ENCODE assay signal across 8 cellular contexts in genomic region chr15:78000089-78000926, GRCh38.
A peak's percentile ranks its signal among the peaks of the same experiment; 100 is the strongest.
DNase-seq lines count a peak whose midpoint lies in the region; ATAC-seq, FAIRE-seq and TF ChIP-seq lines count a peak whose summit lies in the region.

No MANE protein-coding gene starts in this region.

- 32% methylated on average over 24 of the region's 24 CpGs for WGBS in A549 (ENCODE audit: missing lambda C conversion rate)

- FAIRE-seq in A549 (lab: Jason Lieb, UNC), result peak; percentile 92

- H3K4me3 Mint-ChIP-seq in mesothelial cell of epicardium, result no peak overlapping the region

- TF ChIP-seq POLR2A in A549 (IDR thresholded peaks at IDR 0.05; ENCODE audit: low read length) (no peak), GM18505 (IDR thresholded peaks at IDR 0.05; ENCODE audit: borderline replicate concordance, extremely low read depth, insufficient read depth, insufficient read length) (no peak)

- no peaks in the 10 kb centered on the region for H3K27me3 Mint-ChIP-seq in mesothelial cell of epicardium (ENCODE audit: low read depth)

- peak; percentile 98 to 99 for TF ChIP-seq RAD21 in A549 (conservative IDR thresholded peaks at IDR 0.05 in 1 of 2, IDR thresholded peaks at IDR 0.05 in 1 of 2)

- H3K4me3 ChIP-seq in A549 (no peak overlapping the region), dorsolateral prefrontal cortex (no peak overlapping the region)

- TF ChIP-seq EP300 in A549 (IDR thresholded peaks at IDR 0.05), result no peak

- CTCF ChIA-PET in A549 (lab: Yijun Ruan, JAX), result interaction anchor here (0.7 to 9.1 kb wide), 49 partner anchors 8 to 313 kb away, joined by 3 to 265 read pairs (median 4); partner anchors contain the start of genes CIB2, SH2D7 and TBC1D2B

- peaks cover 6% of the 10 kb centered on the region for H3K4me1 ChIP-seq in A549

- H3K4me1 Mint-ChIP-seq in mesothelial cell of epicardium, result peaks cover 5% of the 10 kb centered on the region

- H3K27ac ChIP-seq in A549 (no peak overlapping the region), dorsolateral prefrontal cortex (no peak overlapping the region)

- peak; percentile 86 to 92 for DNase-seq in A549 (ENCODE audit: low read depth in 1 of 2, low spot score in 1 of 2)
- peak; percentile 34 for DNase-seq in MV-4-11 (lab: John Stamatoyannopoulos, UW)
- DNase-seq in activated CD4-positive, alpha-beta T cell treated with anti-CD3 and anti-CD28 coated beads for 48 hours, result peak; percentile 90
- DNase-seq in dorsolateral prefrontal cortex, result peak in 3 of 10 donors; percentile 32 to 46 (median 43)
- DNase-seq in mesothelial cell of epicardium (ENCODE audit: low spot score in 2 of 2, unreplicated experiment in 2 of 2), result peak; percentile 61 to 79
- DNase-seq in stimulated activated CD8-positive, alpha-beta memory T cell treated with anti-CD3 and anti-CD28 coated beads, Interleukin-7, amount 100 ng/mL, for 1 hour (ENCODE audit: low read depth in 2 of 2), result peak; percentile 42 to 53

- peaks cover 7% of the 10 kb centered on the region for H3K36me3 Mint-ChIP-seq in mesothelial cell of epicardium

- no peaks in the 10 kb centered on the region for H3K9me3 ChIP-seq in A549

- peak overlapping the region; percentile 18 for H3K27ac Mint-ChIP-seq in mesothelial cell of epicardium

- POLR2A ChIA-PET in A549 (lab: Yijun Ruan, JAX), result no interaction called here

- ATAC-seq in A549 (peak; percentile 88 to 98), GM18505 (IDR thresholded peaks at IDR 0.05; ENCODE audit: unreplicated experiment) (peak; percentile 66), HG02610 (IDR thresholded peaks at IDR 0.05; ENCODE audit: unreplicated experiment) (no peak)

- 0 out of 3 replicates have a peak overlapping the region, but pooled peaks have one; percentile 3 for H3K4me2 ChIP-seq in A549

- H3K27me3 ChIP-seq in dorsolateral prefrontal cortex, result no peaks in the 10 kb centered on the region

- H3K9me3 Mint-ChIP-seq in mesothelial cell of epicardium, result no peaks in the 10 kb centered on the region

- intact Hi-C loops in dorsolateral prefrontal cortex (cut with DNase I), result loop anchor here in 1 of 2 donors (1.0 kb wide), 1 partner anchor 108 kb away; no protein-coding TSS in a partner anchor

- TF ChIP-seq CTCF in A549 (IDR thresholded peaks at IDR 0.05) (peak; percentile 90), dorsolateral prefrontal cortex (IDR thresholded peaks at IDR 0.05 in 54 of 56, conservative IDR thresholded peaks at IDR 0.05 in 2 of 56; ENCODE audit: low read depth in 1 of 56, partially characterized antibody in 56 of 56) (peak in 38 of 56 donors; percentile 16 to 59 (median 39)), mesothelial cell of epicardium (IDR thresholded peaks at IDR 0.05; ENCODE audit: unreplicated experiment) (peak; percentile 51)

TF ChIP-seq in A549, 52 proteins besides CTCF, POLR2A, EP300 and RAD21:
- TF ChIP-seq FOXS1 (CRISPR knock-in tag; IDR thresholded peaks at IDR 0.05) (no peak), RARB (CRISPR knock-in tag; IDR thresholded peaks at IDR 0.05) (no peak), HEYL (CRISPR knock-in tag; IDR thresholded peaks at IDR 0.05) (no peak), MAZ (IDR thresholded peaks at IDR 0.05; ENCODE audit: borderline replicate concordance, low read depth, low read length) (peak; percentile 85; the same call in 1 of the 2 replicates), SMC3 (IDR thresholded peaks at IDR 0.05) (peak; percentile 90), ESRRA (IDR thresholded peaks at IDR 0.05; ENCODE audit: borderline replicate concordance, low read length) (no peak), ELK1 (IDR thresholded peaks at IDR 0.05; ENCODE audit: low read depth, low read length) (no peak), ZSCAN20 (CRISPR knock-in tag; IDR thresholded peaks at IDR 0.05) (no peak), HES2 (IDR thresholded peaks at IDR 0.05) (no peak), E2F6 (IDR thresholded peaks at IDR 0.05; ENCODE audit: borderline replicate concordance, low read depth) (no peak), MAFK (IDR thresholded peaks at IDR 0.05; ENCODE audit: partially characterized antibody) (no peak)
- TF ChIP-seq, protein P1, sequence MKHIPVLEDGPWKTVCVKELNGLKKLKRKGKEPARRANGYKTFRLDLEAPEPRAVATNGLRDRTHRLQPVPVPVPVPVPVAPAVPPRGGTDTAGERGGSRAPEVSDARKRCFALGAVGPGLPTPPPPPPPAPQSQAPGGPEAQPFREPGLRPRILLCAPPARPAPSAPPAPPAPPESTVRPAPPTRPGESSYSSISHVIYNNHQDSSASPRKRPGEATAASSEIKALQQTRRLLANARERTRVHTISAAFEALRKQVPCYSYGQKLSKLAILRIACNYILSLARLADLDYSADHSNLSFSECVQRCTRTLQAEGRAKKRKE (CRISPR knock-in tag; IDR thresholded peaks at IDR 0.05; ENCODE audit: low read depth), result no peak
- TF ChIP-seq, protein P2, sequence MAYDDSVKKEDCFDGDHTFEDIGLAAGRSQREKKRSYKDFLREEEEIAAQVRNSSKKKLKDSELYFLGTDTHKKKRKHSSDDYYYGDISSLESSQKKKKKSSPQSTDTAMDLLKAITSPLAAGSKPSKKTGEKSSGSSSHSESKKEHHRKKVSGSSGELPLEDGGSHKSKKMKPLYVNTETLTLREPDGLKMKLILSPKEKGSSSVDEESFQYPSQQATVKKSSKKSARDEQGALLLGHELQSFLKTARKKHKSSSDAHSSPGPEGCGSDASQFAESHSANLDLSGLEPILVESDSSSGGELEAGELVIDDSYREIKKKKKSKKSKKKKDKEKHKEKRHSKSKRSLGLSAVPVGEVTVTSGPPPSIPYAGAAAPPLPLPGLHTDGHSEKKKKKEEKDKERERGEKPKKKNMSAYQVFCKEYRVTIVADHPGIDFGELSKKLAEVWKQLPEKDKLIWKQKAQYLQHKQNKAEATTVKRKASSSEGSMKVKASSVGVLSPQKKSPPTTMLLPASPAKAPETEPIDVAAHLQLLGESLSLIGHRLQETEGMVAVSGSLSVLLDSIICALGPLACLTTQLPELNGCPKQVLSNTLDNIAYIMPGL (CRISPR knock-in tag; IDR thresholded peaks at IDR 0.05; ENCODE audit: borderline replicate concordance), result no peak
TF ChIP-seq in A549: peak in this region for 2.

Comparison
In these comparisons a context has a peak if more than half of its experiments do, and no peak if none do; other contexts are left out.
1. CTCF ChIP-seq: peak in every context shown above with its lines; median percentile 90 in A549; 51 in mesothelial cell of epicardium; 39 in dorsolateral prefrontal cortex.